29 cellular contexts compared by ENCODE assay signal in the genomic region with DNA sequence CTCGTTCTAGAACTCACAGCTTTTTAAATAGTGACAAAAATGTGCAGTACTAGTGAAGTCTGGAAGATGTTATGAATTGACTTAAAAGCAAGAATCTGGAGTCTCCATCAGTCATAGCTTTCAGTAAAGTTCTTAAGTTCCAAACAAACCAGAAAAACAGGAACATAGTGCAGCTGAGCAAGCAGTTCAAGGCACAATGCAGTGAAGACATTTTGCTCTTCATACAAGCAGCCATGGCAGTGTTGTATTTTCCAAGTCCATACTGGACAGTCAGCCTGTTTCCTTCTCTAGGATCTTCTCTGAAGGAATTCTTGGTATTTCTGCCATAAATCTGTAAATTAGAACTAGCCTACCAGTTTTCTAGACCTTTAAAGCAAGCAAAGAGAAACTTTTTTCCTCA.
DNase-seq lines count a peak whose midpoint lies in the region; ATAC-seq, FAIRE-seq and TF ChIP-seq lines count a peak whose summit lies in the region.
"Had no signal": no experiment of that assay in that cellular context is flagged by ENCODE, and none has a peak within 500 bp of the region (broad histone marks: within the 10 kb centered on the region; RNA-seq: fewer than 3 reads in every experiment).

No MANE protein-coding gene starts in this region.

- H3K27me3 ChIP-seq in bronchial epithelial cell (ENCODE audit: control insufficient read depth, insufficient read depth, low read length): no peaks in the 10 kb centered on the region
- no peaks in the 10 kb centered on the region for H3K27me3 ChIP-seq in HepG2 (ENCODE audit: control insufficient read depth in 1 of 2, insufficient read depth in 2 of 2, low read length in 2 of 2)
- H3K27me3 ChIP-seq in heart right ventricle: no peaks in the 10 kb centered on the region

- H3K4me1 ChIP-seq in HepG2 (ENCODE audit: insufficient read depth, low read length) (peaks cover 48% of the 10 kb centered on the region), heart right ventricle (peaks cover 0 to 27% (median 4%) of the 10 kb centered on the region in 9 donors)

- no peak for TF ChIP-seq RAD21 in HepG2 (CRISPR knock-in tag; IDR thresholded peaks at IDR 0.05)

- no peak for TF ChIP-seq EP300 in HepG2 (IDR thresholded peaks at IDR 0.05; ENCODE audit: low read depth in 2 of 2, low read length in 2 of 2)
- TF ChIP-seq EP300 in HepG2 (CRISPR knock-in tag; IDR thresholded peaks at IDR 0.05; ENCODE audit: borderline replicate concordance): no peak

- peaks cover 0 to 2% of the 10 kb centered on the region in 2 donors for H3K36me3 Mint-ChIP-seq in activated T-cell treated with anti-CD3 and anti-CD28 coated beads, Interleukin-2, amount 50 U/mL, for 72 hours (ENCODE audit: insufficient read depth in 2 of 2)
- peaks cover under 1% of the 10 kb centered on the region for H3K36me3 Mint-ChIP-seq in type B pancreatic cell

- WGBS in HepG2 (ENCODE audit: low lambda C conversion rate): 100% methylated on average over 1 of the region's 1 CpG
- WGBS in heart right ventricle, 2 donors: 91 to 100% methylated on average over 1 of the region's 1 CpG

- no peaks in the 10 kb centered on the region for H3K27me3 Mint-ChIP-seq in activated T-cell treated with anti-CD3 and anti-CD28 coated beads, Interleukin-2, amount 50 U/mL, for 72 hours (ENCODE audit: low read depth)
- H3K27me3 Mint-ChIP-seq in type B pancreatic cell: no peaks in the 10 kb centered on the region
- H3K27me3 Mint-ChIP-seq: CD8-positive, alpha-beta memory T cell; central memory CD8-positive, alpha-beta T cell; progenitor cell of endocrine pancreas; stimulated activated naive CD8-positive, alpha-beta T cell treated with anti-CD3 and anti-CD28 coated beads, Interleukin-15, Interleukin-2, amounts not matched to agents 100 ng/mL and 50 ng/mL, for 24 hours had no signal

- H3K4me3 Mint-ChIP-seq in activated T-cell treated with anti-CD3 and anti-CD28 coated beads, Interleukin-2, amount 50 U/mL, for 72 hours: no peak overlapping the region
- H3K4me3 Mint-ChIP-seq in type B pancreatic cell: peak overlapping the region; percentile 15
- H3K4me3 Mint-ChIP-seq: activated CD8-positive, alpha-beta T cell treated with anti-CD3 and anti-CD28 coated beads, Interleukin-2, amount 10 ng/mL, durations not matched to agents 7 days and 5 days; CD8-positive, alpha-beta memory T cell; central memory CD8-positive, alpha-beta T cell; neural crest cell; stimulated activated naive CD8-positive, alpha-beta T cell treated with anti-CD3 and anti-CD28 coated beads, Interleukin-15, Interleukin-2, amounts not matched to agents 100 ng/mL and 50 ng/mL, for 24 hours had no signal

- intact Hi-C loops in HepG2 (cut with micrococcal nuclease; ENCODE audit: unreplicated experiment): loop anchor here (5.0 kb wide), 1 partner anchor 54 kb away; no protein-coding TSS in a partner anchor
- intact Hi-C loops in heart right ventricle (cut with DNase I): loop anchor here in 2 of 10 donors (2.0 to 10.0 kb wide), 3 partner anchors 57 to 366 kb away; no protein-coding TSS in a partner anchor

- no peaks in the 10 kb centered on the region for H3K9me3 ChIP-seq in HepG2 (ENCODE audit: low read length)
- no peaks in the 10 kb centered on the region for H3K9me3 ChIP-seq in heart right ventricle
- H3K9me3 ChIP-seq: thoracic aorta had no signal

- H3K4me2 ChIP-seq in HepG2 (ENCODE audit: low read depth, low read length): no peak overlapping the region

- no peak for ATAC-seq in activated T-cell treated with anti-CD3 and anti-CD28 coated beads, Interleukin-2, amount 50 U/mL, for 72 hours (replicated peaks in 1 of 2)
- ATAC-seq in HepG2: no peak
- ATAC-seq in heart right ventricle: no peak
- no peak for ATAC-seq in HG02840 (IDR thresholded peaks at IDR 0.05; ENCODE audit: low FRiP score, unreplicated experiment)
- ATAC-seq: activated CD8-positive, alpha-beta T cell treated with anti-CD3 and anti-CD28 coated beads, Interleukin-2, amount 10 ng/mL, durations not matched to agents 7 days and 5 days; K562; sciatic nerve had no signal

- FAIRE-seq in bronchial epithelial cell (lab: Jason Lieb, UNC) (no peak), HepG2 (lab: Jason Lieb, UNC) (no peak)
- FAIRE-seq: A204.1, GM19239, K562 had no signal

- in situ Hi-C loops in HepG2 (cut with HindIII; ENCODE audit: extremely low pct_ligation_motif_present, low pct_unique_long_range_greater_than_20kb): no loop called here

- peak overlapping the region; percentile 11 for H3K27ac ChIP-seq in HepG2 (ENCODE audit: extremely low read length, insufficient read depth, low read length)
- no peak overlapping the region for H3K27ac ChIP-seq in heart right ventricle
- H3K27ac ChIP-seq: thoracic aorta had no signal

- H3K9ac ChIP-seq in HepG2 (ENCODE audit: insufficient read depth, low read depth, low read length): no peak overlapping the region

- no peak for TF ChIP-seq CTCF in bronchial epithelial cell (IDR thresholded peaks at IDR 0.05; ENCODE audit: insufficient read depth, low read length, severe bottlenecking)
- TF ChIP-seq CTCF in HepG2 (CRISPR knock-in tag; IDR thresholded peaks at IDR 0.05): no peak
- TF ChIP-seq CTCF in type B pancreatic cell (conservative IDR thresholded peaks at IDR 0.05): no peak
- TF ChIP-seq CTCF in heart right ventricle (IDR thresholded peaks at IDR 0.05): no peak

- TF ChIP-seq POLR2A in HepG2 (IDR thresholded peaks at IDR 0.05; ENCODE audit: insufficient read depth in 1 of 2, low read depth in 2 of 2, low read length in 2 of 2): no peak

- H3K4me3 ChIP-seq in bronchial epithelial cell (ENCODE audit: low read depth, low read length) (no peak overlapping the region), HepG2 (replicated peaks in 1 of 3; ENCODE audit: insufficient read depth in 1 of 3, low read depth in 2 of 3, low read length in 3 of 3) (no peak overlapping the region), heart right ventricle (no peak overlapping the region)
- H3K4me3 ChIP-seq: K562, lung, thoracic aorta had no signal

- H3K79me2 ChIP-seq in HepG2 (ENCODE audit: insufficient read depth, low read length): no peaks in the 10 kb centered on the region

- H4K20me1 ChIP-seq in HepG2 (ENCODE audit: insufficient read depth, low read length): no peaks in the 10 kb centered on the region

- CTCF ChIA-PET in HepG2 (lab: Yijun Ruan, JAX; ENCODE audit: low intra/inter-chr PET ratio, low total read pairs): no interaction called here

- no TSS peak for BruUV-seq in HepG2 (replicated peaks; lab: Mats Ljungman, UMichigan)

- peak overlapping the region; percentile 50 for H3K27ac Mint-ChIP-seq in activated T-cell treated with anti-CD3 and anti-CD28 coated beads, Interleukin-2, amount 50 U/mL, for 72 hours
- peak overlapping the region; percentile 93 for H3K27ac Mint-ChIP-seq in type B pancreatic cell
- H3K27ac Mint-ChIP-seq: activated CD8-positive, alpha-beta T cell treated with anti-CD3 and anti-CD28 coated beads, Interleukin-2, amount 10 ng/mL, durations not matched to agents 7 days and 5 days; stimulated activated naive CD8-positive, alpha-beta T cell treated with anti-CD3 and anti-CD28 coated beads, Interleukin-15, Interleukin-2, amounts not matched to agents 100 ng/mL and 50 ng/mL, for 24 hours had no signal

- H3K36me3 ChIP-seq in bronchial epithelial cell (ENCODE audit: control insufficient read depth, insufficient read depth, low read length) (no peaks in the 10 kb centered on the region), HepG2 (replicated peaks in 1 of 2; ENCODE audit: control insufficient read depth in 1 of 2, insufficient read depth in 2 of 2, low read length in 2 of 2) (no peaks in the 10 kb centered on the region; a peak in 1 of 5 replicates), heart right ventricle (peaks cover 0 to 5% (median 0%) of the 10 kb centered on the region in 9 donors)
- H3K36me3 ChIP-seq: thoracic aorta had no signal

- no peak overlapping the region for H2AFZ ChIP-seq in HepG2 (ENCODE audit: low read length)

- DNase-seq in activated T-cell treated with anti-CD3 and anti-CD28 coated beads, Interleukin-2, amount 50 U/mL, for 72 hours: no peak
- DNase-seq in activated T-cell treated with anti-CD3 and anti-CD28 coated beads for 4 hours (no peak), bronchial epithelial cell (ENCODE audit: low read depth) (peak; percentile 50), HepG2 (ENCODE audit: low spot score) (no peak), type B pancreatic cell (ENCODE audit: extremely low spot score, unreplicated experiment) (no peak), heart right ventricle (no peak), NCI-H82 treated with DMSO at 0.1 percent for 48 hours (lab: John Stamatoyannopoulos, UW; ENCODE audit: unreplicated experiment) (no peak)
- DNase-seq: activated CD8-positive, alpha-beta T cell treated with anti-CD3 and anti-CD28 coated beads, Interleukin-2, amount 10 ng/mL, durations not matched to agents 7 days and 5 days; activated gamma-delta T cell; CD8-positive, alpha-beta memory T cell; DMS79; GF-D8; glutamatergic neuron; H7; NCI-H1417; NCI-H2081; NCI-H226; NCI-H69 had no signal

- peaks cover 16% of the 10 kb centered on the region for H3K4me1 Mint-ChIP-seq in activated T-cell treated with anti-CD3 and anti-CD28 coated beads, Interleukin-2, amount 50 U/mL, for 72 hours (ENCODE audit: low read depth)
- H3K4me1 Mint-ChIP-seq in type B pancreatic cell (ENCODE audit: unreplicated experiment): peaks cover 19% of the 10 kb centered on the region
- H3K4me1 Mint-ChIP-seq: CD8-positive, alpha-beta memory T cell; central memory CD8-positive, alpha-beta T cell had no signal

- no peaks in the 10 kb centered on the region for H3K9me3 Mint-ChIP-seq in activated T-cell treated with anti-CD3 and anti-CD28 coated beads, Interleukin-2, amount 50 U/mL, for 72 hours
- no peaks in the 10 kb centered on the region for H3K9me3 Mint-ChIP-seq in type B pancreatic cell
- H3K9me3 Mint-ChIP-seq: CD8-positive, alpha-beta memory T cell; central memory CD8-positive, alpha-beta T cell; neural crest cell; stimulated activated naive CD8-positive, alpha-beta T cell treated with anti-CD3 and anti-CD28 coated beads, Interleukin-15, Interleukin-2, amounts not matched to agents 100 ng/mL and 50 ng/mL, for 24 hours had no signal

- POLR2A ChIA-PET in HepG2 (lab: Yijun Ruan, JAX): no interaction called here

TF ChIP-seq in HepG2, 621 proteins besides CTCF, POLR2A, EP300 and RAD21:
- no peak for TF ChIP-seq ZBTB7A (CRISPR knock-in tag; IDR thresholded peaks at IDR 0.05)
- no peak for TF ChIP-seq ZNF337 (CRISPR knock-in tag; IDR thresholded peaks at IDR 0.05; ENCODE audit: borderline replicate concordance, low read depth)
